In the genomic region with DNA sequence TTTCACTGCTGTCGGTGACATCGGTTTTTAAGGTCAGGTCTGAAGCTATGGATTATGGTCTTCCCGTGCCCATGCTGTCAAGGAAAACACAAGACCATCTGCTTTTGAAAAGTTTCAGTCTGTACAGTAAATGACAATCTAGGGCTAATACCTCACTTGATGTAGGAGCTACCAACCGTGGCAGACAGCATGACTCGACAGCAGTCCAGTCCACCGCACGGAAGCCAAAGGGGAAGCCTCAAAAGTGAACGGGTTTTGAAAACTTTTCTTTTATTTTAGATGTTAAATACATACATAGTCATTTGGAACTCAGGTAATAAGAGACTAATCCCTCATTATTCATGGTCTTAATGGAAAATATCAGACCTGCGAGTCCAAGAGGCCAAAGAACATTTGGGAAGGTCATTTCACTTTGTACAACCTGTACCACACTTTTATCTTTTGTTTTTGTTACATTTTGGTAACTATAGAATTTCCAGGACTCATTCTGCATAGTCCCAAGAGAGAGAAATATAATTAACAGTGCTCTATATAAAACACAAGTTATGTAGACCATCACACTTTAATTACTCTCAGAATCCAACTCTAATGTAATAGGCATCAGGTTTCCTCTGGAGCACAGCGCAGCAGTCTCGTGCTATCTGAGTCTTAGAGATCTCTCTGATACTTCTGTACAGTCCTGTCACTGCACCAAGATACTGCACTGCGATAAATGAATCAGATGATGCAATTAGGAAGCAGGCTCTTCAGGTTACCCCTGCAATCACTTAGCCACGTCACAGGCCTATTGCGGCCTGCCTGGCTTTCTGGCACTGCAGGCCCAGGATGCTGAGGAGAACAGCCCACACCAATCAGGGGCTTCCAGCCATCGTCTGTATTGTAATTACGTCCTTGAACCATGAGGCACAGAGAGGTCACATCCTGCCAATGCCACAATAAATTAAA, we compare ENCODE assay signal across 17 cellular contexts.
DNase-seq lines count a peak whose midpoint lies in the region; ATAC-seq and TF ChIP-seq lines count a peak whose summit lies in the region.
"Had no signal": no experiment of that assay in that cellular context is flagged by ENCODE, and none has a peak within 500 bp of the region (broad histone marks: within the 10 kb centered on the region; RNA-seq: fewer than 3 reads in every experiment).

No MANE protein-coding gene starts in this region.

- ATAC-seq in GM23338 (no peak), HG02642 (IDR thresholded peaks at IDR 0.05; ENCODE audit: poor library complexity, unreplicated experiment) (no peak), omental fat pad (ENCODE audit: low FRiP score) (no peak)
- ATAC-seq: mucosa of descending colon; Panc1; stimulated activated naive CD8-positive, alpha-beta T cell treated with anti-CD3 and anti-CD28 coated beads, Interleukin-15, Interleukin-2, amounts not matched to agents 100 U/mL and 50 U/mL, for 24 hours had no signal

- no peaks in the 10 kb centered on the region for H3K9me3 ChIP-seq in esophagus squamous epithelium
- H3K9me3 ChIP-seq: mucosa of descending colon, ovary, spleen had no signal

- H3K36me3 ChIP-seq in GM23338 (ENCODE audit: insufficient read depth), result no peaks in the 10 kb centered on the region
- H3K36me3 ChIP-seq in esophagus squamous epithelium, result no peaks in the 10 kb centered on the region
- H3K36me3 ChIP-seq: ovary had no signal

- peaks cover 42% of the 10 kb centered on the region for H3K4me1 ChIP-seq in GM23338 (ENCODE audit: insufficient read depth)
- H3K4me1 ChIP-seq in esophagus squamous epithelium, result peaks cover 0 to 42% (median 6%) of the 10 kb centered on the region in 3 donors

- no peak overlapping the region for H3K4me2 ChIP-seq in GM23338

- no peaks in the 10 kb centered on the region for H4K20me1 ChIP-seq in GM23338 (replicated peaks; ENCODE audit: insufficient read depth)

- no peak for TF ChIP-seq CTCF in GM23338 (conservative IDR thresholded peaks at IDR 0.05; ENCODE audit: low read depth in 2 of 2)
- TF ChIP-seq CTCF in esophagus squamous epithelium (IDR thresholded peaks at IDR 0.05), result no peak
- TF ChIP-seq CTCF in osteocyte (IDR thresholded peaks at IDR 0.05), result no peak
- no peak for TF ChIP-seq CTCF in omental fat pad (IDR thresholded peaks at IDR 0.05)

- H3K36me3 Mint-ChIP-seq in GM23338 (ENCODE audit: low read depth) (no peaks in the 10 kb centered on the region), osteocyte (ENCODE audit: unreplicated experiment) (peaks cover 7% of the 10 kb centered on the region)

- TF ChIP-seq POLR2A in esophagus squamous epithelium (IDR thresholded peaks at IDR 0.05), result no peak

- H3K9me3 Mint-ChIP-seq in GM23338 (no peaks in the 10 kb centered on the region; the same call in 2 of the 3 replicates), osteocyte (ENCODE audit: unreplicated experiment) (no peaks in the 10 kb centered on the region)

- H3K27ac ChIP-seq in GM23338 (ENCODE audit: low read depth), result no peak overlapping the region
- H3K27ac ChIP-seq in esophagus squamous epithelium, result peak overlapping the region in 3 of 4 donors; percentile 50 to 64 (median 51)
- H3K27ac ChIP-seq: ovary, spleen had no signal

- H3K4me1 Mint-ChIP-seq in GM23338 (peaks cover 70% of the 10 kb centered on the region), osteocyte (ENCODE audit: unreplicated experiment) (peaks cover 32% of the 10 kb centered on the region)

- no peak overlapping the region for H2AFZ ChIP-seq in GM23338

- no peaks in the 10 kb centered on the region for H3F3A ChIP-seq in GM23338 (replicated peaks; ENCODE audit: low read depth)

- no peaks in the 10 kb centered on the region for H3K79me2 ChIP-seq in GM23338 (replicated peaks; ENCODE audit: insufficient read depth)

- H3K27me3 Mint-ChIP-seq in GM23338 (ENCODE audit: insufficient read depth, low read depth, poor library complexity) (peaks cover 3% of the 10 kb centered on the region), osteocyte (ENCODE audit: unreplicated experiment) (no peaks in the 10 kb centered on the region)

- no peak overlapping the region for H3K4me3 Mint-ChIP-seq in GM23338
- H3K4me3 Mint-ChIP-seq in osteocyte (ENCODE audit: unreplicated experiment), result no peak overlapping the region

- no peaks in the 10 kb centered on the region for H3K27me3 ChIP-seq in GM23338 (ENCODE audit: insufficient read depth)
- no peaks in the 10 kb centered on the region for H3K27me3 ChIP-seq in esophagus squamous epithelium
- H3K27me3 ChIP-seq: ovary, spleen had no signal

- intact Hi-C loops in esophagus squamous epithelium (cut with DNase I), result loop anchor here (5.0 kb wide), 1 partner anchor 455 kb away; no protein-coding TSS in a partner anchor

- peak overlapping the region; percentile 21; the same call in 1 of the 2 replicates for H3K27ac Mint-ChIP-seq in GM23338
- no peak overlapping the region for H3K27ac Mint-ChIP-seq in osteocyte (ENCODE audit: unreplicated experiment)

- H3K9me2 ChIP-seq in GM23338 (ENCODE audit: insufficient read depth), result no peaks in the 10 kb centered on the region

- H3K4me3 ChIP-seq in GM23338 (no peak overlapping the region), esophagus squamous epithelium (no peak overlapping the region)
- H3K4me3 ChIP-seq: mucosa of descending colon, ovary, spleen had no signal

- DNase-seq in GM23338 (ENCODE audit: low spot score), result no peak
- DNase-seq in NCI-H510A treated with DMSO at 0.1 percent for 48 hours (lab: John Stamatoyannopoulos, UW), result peak; percentile 65
- DNase-seq in esophagus squamous epithelium (lab: John Stamatoyannopoulos, UW), result no peak
- DNase-seq in osteocyte (ENCODE audit: extremely low spot score, unreplicated experiment), result peak; percentile 51
- no peak for DNase-seq in GOT3 (lab: John Stamatoyannopoulos, UW)
- no peak for DNase-seq in omental fat pad (ENCODE audit: low spot score)
- DNase-seq in NCI-H226, result no peak
- DNase-seq: amniotic stem cell; KBM-7; mucosa of descending colon; NCI-H1092 treated with DMSO at 0.1 percent for 48 hours; NCI-H526 treated with DMSO at 0.1 percent for 48 hours; ovary; spleen; stimulated activated naive CD8-positive, alpha-beta T cell treated with anti-CD3 and anti-CD28 coated beads, Interleukin-15, Interleukin-2, amounts not matched to agents 100 U/mL and 50 U/mL, for 24 hours had no signal

- 65 to 77% methylated on average over 15 to 16 of the region's 16 CpGs for WGBS in esophagus squamous epithelium, 2 donors

TF ChIP-seq in GM23338, 12 proteins besides CTCF, POLR2A, EP300 and RAD21 (continues in another document):
- TF ChIP-seq ZNF114 (CRISPR knock-in tag; IDR thresholded peaks at IDR 0.05), result no peak
- TF ChIP-seq ZNF462 (CRISPR knock-in tag; IDR thresholded peaks at IDR 0.05), result no peak
- TF ChIP-seq ZNF331 (CRISPR knock-in tag; IDR thresholded peaks at IDR 0.05; ENCODE audit: low read depth), result no peak
- TF ChIP-seq NANOG (IDR thresholded peaks at IDR 0.05; ENCODE audit: borderline replicate concordance), result no peak

Comparison
In these comparisons a context has a peak if more than half of its experiments do, and no peak if none do; other contexts are left out.
1. DNase-seq: peak in NCI-H510A treated with DMSO at 0.1 percent for 48 hours (single experiment) and osteocyte (single experiment); none in GM23338 (single experiment), esophagus squamous epithelium (single experiment), GOT3 (single experiment), omental fat pad (single experiment) and NCI-H226 (single experiment).